Comparison of ENCODE assay signal across 8 cellular contexts in the genomic region with DNA sequence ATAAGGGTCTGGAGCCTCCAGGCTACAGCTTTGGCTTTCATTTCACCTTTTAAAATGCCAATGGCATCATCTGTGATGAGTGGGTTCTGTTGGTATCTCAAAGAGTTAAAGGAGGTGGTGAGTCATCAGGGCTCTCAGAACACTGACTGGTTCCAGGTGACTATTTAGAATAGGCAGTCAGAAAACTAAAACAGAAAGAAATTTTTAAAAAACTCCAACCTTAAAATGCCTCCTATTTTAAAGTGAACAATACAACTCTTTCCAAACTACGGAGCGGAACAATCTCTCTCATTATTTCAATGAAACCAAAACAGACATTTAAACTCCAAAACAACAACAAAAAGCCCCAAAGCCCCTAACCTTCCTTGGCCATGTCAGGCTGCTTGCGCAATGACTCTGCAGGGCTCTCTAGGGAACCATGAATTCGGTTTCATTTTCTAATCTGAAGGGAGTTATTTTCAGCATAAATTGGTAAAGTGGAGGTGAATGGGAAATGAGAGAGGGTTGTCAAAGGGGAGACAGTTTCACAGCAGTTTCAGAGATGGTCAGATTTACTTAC.
DNase-seq lines count a peak whose midpoint lies in the region; ATAC-seq and TF ChIP-seq lines count a peak whose summit lies in the region.

No MANE protein-coding gene starts in this region.

- H3K9me3 Mint-ChIP-seq in MCF 10A (ENCODE audit: unreplicated experiment) = no peaks in the 10 kb centered on the region
- no peaks in the 10 kb centered on the region for H3K9me3 Mint-ChIP-seq in activated naive CD8-positive, alpha-beta T cell treated with anti-CD3 and anti-CD28 coated beads, Interleukin-2, amount 50 U/mL, for 24 hours
- peaks cover 10% of the 10 kb centered on the region for H3K9me3 Mint-ChIP-seq in Calu3 (ENCODE audit: low read depth, unreplicated experiment)
- peaks cover 2% of the 10 kb centered on the region for H3K9me3 Mint-ChIP-seq in CD4-positive, alpha-beta T cell

- H3K27me3 Mint-ChIP-seq in MCF 10A (ENCODE audit: insufficient read depth, unreplicated experiment) = no peaks in the 10 kb centered on the region
- peaks cover 24% of the 10 kb centered on the region for H3K27me3 Mint-ChIP-seq in activated naive CD8-positive, alpha-beta T cell treated with anti-CD3 and anti-CD28 coated beads, Interleukin-2, amount 50 U/mL, for 24 hours
- peaks cover 48% of the 10 kb centered on the region for H3K27me3 Mint-ChIP-seq in Calu3 (ENCODE audit: unreplicated experiment)
- peaks cover 62% of the 10 kb centered on the region for H3K27me3 Mint-ChIP-seq in CD4-positive, alpha-beta T cell

- H3K79me2 ChIP-seq in mammary epithelial cell (ENCODE audit: insufficient read depth, low read length) = no peaks in the 10 kb centered on the region

- no peak overlapping the region for H2AFZ ChIP-seq in mammary epithelial cell (ENCODE audit: low read depth, low read length)

- no peaks in the 10 kb centered on the region for H4K20me1 ChIP-seq in mammary epithelial cell (ENCODE audit: insufficient read depth, low read length)

- no peak overlapping the region for H3K4me3 ChIP-seq in mammary epithelial cell (replicated peaks in 1 of 3; ENCODE audit: insufficient read depth in 1 of 3, low read depth in 2 of 3, low read length in 3 of 3)

- in situ Hi-C loops in mammary epithelial cell (cut with MboI; ENCODE audit: low sequenced_read_pairs in 2 of 2) = no loop called here

- WGBS in mammary epithelial cell (ENCODE audit: low coverage, missing lambda C conversion rate) = 77% methylated on average over 4 of the region's 4 CpGs

- TF ChIP-seq CTCF in MCF 10A (IDR thresholded peaks at IDR 0.05; ENCODE audit: unreplicated experiment) (no peak), mammary epithelial cell (conservative IDR thresholded peaks at IDR 0.05 in 1 of 2, IDR thresholded peaks at IDR 0.05 in 1 of 2; ENCODE audit: extremely low read depth in 1 of 2, insufficient read depth in 1 of 2, low read depth in 1 of 2, low read length in 2 of 2) (no peak), Calu3 (IDR thresholded peaks at IDR 0.05; ENCODE audit: unreplicated experiment) (no peak)
- TF ChIP-seq CTCF in CD4-positive, alpha-beta T cell (IDR thresholded peaks at IDR 0.05) = no peak

- DNase-seq in MCF 10A (ENCODE audit: unreplicated experiment) (peak; percentile 42), mammary epithelial cell (no peak), Calu3 (no peak), hippocampal formation (lab: John Stamatoyannopoulos, UW) (no peak)
- DNase-seq in activated naive CD8-positive, alpha-beta T cell treated with anti-CD3 and anti-CD28 coated beads, Interleukin-2, amount 50 U/mL, for 24 hours = no peak
- DNase-seq in stimulated activated naive CD8-positive, alpha-beta T cell treated with anti-CD3 and anti-CD28 coated beads, Interleukin-15, Interleukin-2, amounts not matched to agents 100 U/mL and 50 U/mL, for 24 hours = no peak
- no peak for DNase-seq in CD4-positive, alpha-beta T cell

- CTCF ChIA-PET in MCF 10A (lab: Yijun Ruan, JAX) (no interaction called here), mammary epithelial cell (lab: Charles Lee; ENCODE audit: low non-redundant PET) (no interaction called here), Calu3 (lab: Charles Lee) (no interaction called here)
- CTCF ChIA-PET in CD4-positive, alpha-beta T cell (lab: Charles Lee) = no interaction called here

- BruUV-seq in MCF 10A (replicated peaks; lab: Mats Ljungman, UMichigan) = no TSS peak
- BruUV-seq in mammary epithelial cell (replicated peaks; lab: Mats Ljungman, UMichigan) = no TSS peak
- BruUV-seq in Calu3 (replicated peaks; lab: Mats Ljungman, UMichigan) = no TSS peak

- no peaks in the 10 kb centered on the region for H3K36me3 ChIP-seq in mammary epithelial cell (ENCODE audit: insufficient read depth, low read length)

- peaks cover 4% of the 10 kb centered on the region for H3K27me3 ChIP-seq in mammary epithelial cell (ENCODE audit: insufficient read depth, low read length)
- peaks cover 12% of the 10 kb centered on the region for H3K27me3 ChIP-seq in CD4-positive, alpha-beta T cell (ENCODE audit: control insufficient read depth, insufficient read depth, low read length)

- intact Hi-C loops in MCF 10A (cut with micrococcal nuclease) (no loop called here), mammary epithelial cell (cut with micrococcal nuclease) (no loop called here), Calu3 (cut with micrococcal nuclease; ENCODE audit: unreplicated experiment) (no loop called here)
- intact Hi-C loops in CD4-positive, alpha-beta T cell (cut with DNase I, micrococcal nuclease) = no loop called here

- H3K4me1 Mint-ChIP-seq in MCF 10A (ENCODE audit: insufficient read depth, unreplicated experiment) (peaks cover 15% of the 10 kb centered on the region), Calu3 (ENCODE audit: low read depth, unreplicated experiment) (no peaks in the 10 kb centered on the region)
- peaks cover 13% of the 10 kb centered on the region for H3K4me1 Mint-ChIP-seq in activated naive CD8-positive, alpha-beta T cell treated with anti-CD3 and anti-CD28 coated beads, Interleukin-2, amount 50 U/mL, for 24 hours
- H3K4me1 Mint-ChIP-seq in CD4-positive, alpha-beta T cell (ENCODE audit: low read depth) = no peaks in the 10 kb centered on the region

- H3K27ac Mint-ChIP-seq in MCF 10A (ENCODE audit: low read depth, unreplicated experiment) = peak overlapping the region; percentile 65
- H3K27ac Mint-ChIP-seq in activated naive CD8-positive, alpha-beta T cell treated with anti-CD3 and anti-CD28 coated beads, Interleukin-2, amount 50 U/mL, for 24 hours = peak overlapping the region; percentile 76
- H3K27ac Mint-ChIP-seq in Calu3 (ENCODE audit: unreplicated experiment) = no peak overlapping the region
- H3K27ac Mint-ChIP-seq in CD4-positive, alpha-beta T cell = no peak overlapping the region

- dilution Hi-C loops in mammary epithelial cell (cut with HindIII; ENCODE audit: low sequenced_read_pairs) = no loop called here

- ATAC-seq in HG02981 (IDR thresholded peaks at IDR 0.05; ENCODE audit: unreplicated experiment) = peak; percentile 97
- peak; percentile 92 for ATAC-seq in activated naive CD8-positive, alpha-beta T cell treated with anti-CD3 and anti-CD28 coated beads, Interleukin-2, amount 50 U/mL, for 24 hours
- ATAC-seq in stimulated activated naive CD8-positive, alpha-beta T cell treated with anti-CD3 and anti-CD28 coated beads, Interleukin-15, Interleukin-2, amounts not matched to agents 100 U/mL and 50 U/mL, for 24 hours = peak; percentile 85
- ATAC-seq in CD4-positive, alpha-beta T cell (ENCODE audit: poor library complexity) = no peak

- no peak overlapping the region for H3K4me2 ChIP-seq in mammary epithelial cell (ENCODE audit: insufficient read depth, low read depth, low read length)

- H3K9me3 ChIP-seq in mammary epithelial cell (replicated peaks; ENCODE audit: insufficient read depth, low read length) = no peaks in the 10 kb centered on the region
- no peaks in the 10 kb centered on the region for H3K9me3 ChIP-seq in CD4-positive, alpha-beta T cell (ENCODE audit: control insufficient read depth, low read length)

- H3K4me1 ChIP-seq in mammary epithelial cell (ENCODE audit: insufficient read depth, low read length) = no peaks in the 10 kb centered on the region

- H3K36me3 Mint-ChIP-seq in MCF 10A (ENCODE audit: insufficient read depth, unreplicated experiment) (no peaks in the 10 kb centered on the region), Calu3 (ENCODE audit: insufficient read depth, unreplicated experiment) (no peaks in the 10 kb centered on the region)
- no peaks in the 10 kb centered on the region for H3K36me3 Mint-ChIP-seq in activated naive CD8-positive, alpha-beta T cell treated with anti-CD3 and anti-CD28 coated beads, Interleukin-2, amount 50 U/mL, for 24 hours (ENCODE audit: low read depth)
- H3K36me3 Mint-ChIP-seq in CD4-positive, alpha-beta T cell (ENCODE audit: low read depth) = no peaks in the 10 kb centered on the region

- H3K4me3 Mint-ChIP-seq in MCF 10A (ENCODE audit: unreplicated experiment) (peak overlapping the region; percentile 29), Calu3 (ENCODE audit: low read depth, unreplicated experiment) (no peak overlapping the region)
- no peak overlapping the region for H3K4me3 Mint-ChIP-seq in activated naive CD8-positive, alpha-beta T cell treated with anti-CD3 and anti-CD28 coated beads, Interleukin-2, amount 50 U/mL, for 24 hours
- no peak overlapping the region for H3K4me3 Mint-ChIP-seq in CD4-positive, alpha-beta T cell

- no peak overlapping the region for H3K27ac ChIP-seq in mammary epithelial cell (ENCODE audit: insufficient read depth, low read depth, low read length)
- no peak overlapping the region for H3K27ac ChIP-seq in CD4-positive, alpha-beta T cell (ENCODE audit: low read depth, low read length)

- POLR2A ChIA-PET in MCF 10A (lab: Yijun Ruan, JAX) = no interaction called here
- POLR2A ChIA-PET in CD4-positive, alpha-beta T cell (lab: Charles Lee) = no interaction called here

- no peak overlapping the region for H3K9ac ChIP-seq in mammary epithelial cell (ENCODE audit: insufficient read depth, low read length)

Comparison
In these comparisons a context has a peak if more than half of its experiments do, and no peak if none do; other contexts are left out.
1. H3K27ac Mint-ChIP-seq: peak in MCF 10A (single experiment) and activated naive CD8-positive, alpha-beta T cell treated with anti-CD3 and anti-CD28 coated beads, Interleukin-2, amount 50 U/mL, for 24 hours (single experiment); none in Calu3 (single experiment) and CD4-positive, alpha-beta T cell (single experiment).